18 cellular contexts compared by ENCODE assay signal in genomic region chr17:74632196-74632540, GRCh38. TPM values are rescaled to one million over a fixed set of nuclear protein-coding genes. Genes with fewer than 3 reads are reported as not detected.
DNase-seq lines count a peak whose midpoint lies in the region; ATAC-seq and TF ChIP-seq lines count a peak whose summit lies in the region.
"Had no signal": no experiment of that assay in that cellular context is flagged by ENCODE, and none has a peak within 500 bp of the region (broad histone marks: within the 10 kb centered on the region; RNA-seq: fewer than 3 reads in every experiment).

No MANE protein-coding gene starts in this region.

- peak; percentile 14 for DNase-seq in NCI-H748 (lab: John Stamatoyannopoulos, UW; ENCODE audit: unreplicated experiment)
- DNase-seq in NCI-H748 treated with DMSO at 0.1 percent for 48 hours (lab: John Stamatoyannopoulos, UW) = no peak
- DNase-seq in RWPE1 (ENCODE audit: low spot score) = no peak
- no peak for DNase-seq in memory B cell (ENCODE audit: low spot score in 2 of 2)
- no peak for DNase-seq in type B pancreatic cell (ENCODE audit: extremely low spot score, unreplicated experiment)
- DNase-seq in NCI-H128 (lab: John Stamatoyannopoulos, UW; ENCODE audit: unreplicated experiment) = no peak
- no peak for DNase-seq in esophagus squamous epithelium (lab: John Stamatoyannopoulos, UW)
- DNase-seq: activated CD4-positive, alpha-beta T cell treated with anti-CD3 and anti-CD28 coated beads, Interleukin-2, amount 10 ng/mL, durations not matched to agents 24 days and 14 days; activated T-cell treated with anti-CD3 and anti-CD28 coated beads, Interleukin-2, amount 50 U/mL, for 48 hours; COR-L47; NCI-H146; NCI-H82 had no signal

- intact Hi-C loops in esophagus squamous epithelium (cut with DNase I) = no loop called here

- ATAC-seq in memory B cell (ENCODE audit: low read depth) (no peak), HG02588 (IDR thresholded peaks at IDR 0.05; ENCODE audit: unreplicated experiment) (no peak)

- no peak for TF ChIP-seq POLR2A in esophagus squamous epithelium (IDR thresholded peaks at IDR 0.05)

- H3K27me3 Mint-ChIP-seq in memory B cell (peaks cover 2% of the 10 kb centered on the region), type B pancreatic cell (peaks cover 34% of the 10 kb centered on the region)

- H3K9me3 ChIP-seq in esophagus squamous epithelium = no peaks in the 10 kb centered on the region
- H3K9me3 ChIP-seq: thoracic aorta had no signal

- 45 to 58% methylated on average over 8 of the region's 8 CpGs for WGBS in esophagus squamous epithelium, 2 donors

- H3K36me3 Mint-ChIP-seq in memory B cell = peaks cover 3% of the 10 kb centered on the region
- no peaks in the 10 kb centered on the region for H3K36me3 Mint-ChIP-seq in type B pancreatic cell

- POLR2A ChIA-PET in RWPE1 (lab: Yijun Ruan, JAX; ENCODE audit: low non-redundant PET) = no interaction called here

- H3K27me3 ChIP-seq in esophagus squamous epithelium = peaks cover 0 to 59% (median 0%) of the 10 kb centered on the region in 4 donors

- CTCF ChIA-PET in RWPE1 (lab: Yijun Ruan, JAX) = no interaction called here

- no peaks in the 10 kb centered on the region for H3K36me3 ChIP-seq in esophagus squamous epithelium
- H3K36me3 ChIP-seq: thoracic aorta had no signal

- H3K27ac ChIP-seq in RWPE1 (0 out of 2 replicates have a peak overlapping the region, but pooled peaks have one; percentile 23), esophagus squamous epithelium (peak overlapping the region in 1 of 4 donors; percentile 11)
- H3K27ac ChIP-seq: KMS-11, thoracic aorta had no signal

- H3K27ac Mint-ChIP-seq in memory B cell (no peak overlapping the region), type B pancreatic cell (no peak overlapping the region)
- H3K27ac Mint-ChIP-seq: activated CD4-positive, alpha-beta T cell treated with anti-CD3 and anti-CD28 coated beads, Interleukin-2, amount 10 ng/mL, durations not matched to agents 24 days and 14 days had no signal

- no peak overlapping the region for H3K4me3 ChIP-seq in esophagus squamous epithelium
- H3K4me3 ChIP-seq: thoracic aorta had no signal

- TF ChIP-seq CTCF in RWPE1 (conservative IDR thresholded peaks at IDR 0.05; ENCODE audit: low read depth) (no peak), type B pancreatic cell (conservative IDR thresholded peaks at IDR 0.05) (no peak), esophagus squamous epithelium (IDR thresholded peaks at IDR 0.05) (no peak)

- H3K4me1 ChIP-seq in esophagus squamous epithelium = peaks cover 2 to 19% (median 6%) of the 10 kb centered on the region in 3 donors

- H3K4me1 Mint-ChIP-seq in memory B cell (peaks cover 15% of the 10 kb centered on the region), type B pancreatic cell (ENCODE audit: unreplicated experiment) (peaks cover 20% of the 10 kb centered on the region)

- peaks cover 2% of the 10 kb centered on the region for H3K9me3 Mint-ChIP-seq in memory B cell
- no peaks in the 10 kb centered on the region for H3K9me3 Mint-ChIP-seq in type B pancreatic cell
- H3K9me3 Mint-ChIP-seq: activated CD4-positive, alpha-beta T cell treated with anti-CD3 and anti-CD28 coated beads, Interleukin-2, amount 10 ng/mL, durations not matched to agents 24 days and 14 days had no signal

- H3K4me3 Mint-ChIP-seq in memory B cell (peak overlapping the region; percentile 38), type B pancreatic cell (peak overlapping the region; percentile 26)
- H3K4me3 Mint-ChIP-seq: activated CD4-positive, alpha-beta T cell treated with anti-CD3 and anti-CD28 coated beads, Interleukin-2, amount 10 ng/mL, durations not matched to agents 24 days and 14 days had no signal

RNA-seq across cellular contexts. Expression of gene CD300E, which starts 8.6 kb away (rescaled TPM):
- total RNA-seq in type B pancreatic cell (ENCODE audit: low replicate concordance) (not detected in 2 replicates), esophagus squamous epithelium (under 1 TPM; 0.15 to 0.53 (median 0.18) TPM)
- total RNA-seq: activated CD4-positive, alpha-beta T cell treated with anti-CD3 and anti-CD28 coated beads, Interleukin-2, amount 10 ng/mL, durations not matched to agents 24 days and 14 days; epithelial cell of proximal tubule; pulmonary artery endothelial cell; T-helper 2 cell treated with Interferon-gamma antibody and Interleukin-4, amounts not matched to agents 100 ng/mL and 5 ng/mL, for 36 hours had no signal

RNA-seq across cellular contexts. Expression of gene CD300LD, which starts 40.1 kb away (rescaled TPM):
- total RNA-seq in type B pancreatic cell (ENCODE audit: low replicate concordance) (not detected in 2 replicates), esophagus squamous epithelium (not detected)
- total RNA-seq: activated CD4-positive, alpha-beta T cell treated with anti-CD3 and anti-CD28 coated beads, Interleukin-2, amount 10 ng/mL, durations not matched to agents 24 days and 14 days; epithelial cell of proximal tubule; pulmonary artery endothelial cell; T-helper 2 cell treated with Interferon-gamma antibody and Interleukin-4, amounts not matched to agents 100 ng/mL and 5 ng/mL, for 36 hours; thoracic aorta had no signal
